14 cellular contexts compared by ENCODE assay signal in genomic region chr10:31605846-31606543, GRCh38.
A peak's percentile ranks its signal among the peaks of the same experiment; 100 is the strongest.
DNase-seq lines count a peak whose midpoint lies in the region; ATAC-seq and TF ChIP-seq lines count a peak whose summit lies in the region.
"Had no signal": no experiment of that assay in that cellular context is flagged by ENCODE, and none has a peak within 500 bp of the region (broad histone marks: within the 10 kb centered on the region; RNA-seq: fewer than 3 reads in every experiment).

No MANE protein-coding gene starts in this region.

- no peaks in the 10 kb centered on the region for H3K36me3 ChIP-seq in stomach
- H3K36me3 ChIP-seq: Peyer's patch had no signal

- TF ChIP-seq POLR2A in stomach (IDR thresholded peaks at IDR 0.05), result no peak

- H3K4me3 ChIP-seq in LNCaP clone FGC (ENCODE audit: low read depth, low read length), result no peak overlapping the region
- H3K4me3 ChIP-seq in fibroblast of the aortic adventitia (ENCODE audit: low read depth, low read length), result no peak overlapping the region
- H3K4me3 ChIP-seq in stomach, result no peak overlapping the region
- H3K4me3 ChIP-seq: Peyer's patch had no signal

- intact Hi-C loops in stomach (cut with DNase I; ENCODE audit: low total_unique reads), result no loop called here

- TF ChIP-seq CTCF in LNCaP clone FGC (IDR thresholded peaks at IDR 0.05; ENCODE audit: control insufficient read depth, extremely low read depth, insufficient read depth) (no peak), fibroblast of the aortic adventitia (IDR thresholded peaks at IDR 0.05; ENCODE audit: insufficient read depth, low read length) (no peak), stomach (IDR thresholded peaks at IDR 0.05) (no peak)

- no peak for TF ChIP-seq EP300 in stomach (IDR thresholded peaks at IDR 0.05)

- H3K9me3 ChIP-seq in stomach, result no peaks in the 10 kb centered on the region

- no peaks in the 10 kb centered on the region for H3K27me3 ChIP-seq in stomach
- H3K27me3 ChIP-seq: Peyer's patch had no signal

- peak overlapping the region in 3 of 5 donors; percentile 20 to 93 (median 90) for H3K27ac ChIP-seq in stomach
- H3K27ac ChIP-seq: Peyer's patch had no signal

- no peak for ATAC-seq in GM19455 (IDR thresholded peaks at IDR 0.05; ENCODE audit: unreplicated experiment)
- no peak for ATAC-seq in GM18498 (IDR thresholded peaks at IDR 0.05; ENCODE audit: unreplicated experiment)
- ATAC-seq: SK-N-SH treated with all-trans-retinoic acid at 6 μM for 48 hours had no signal

- WGBS in stomach, 5 donors, result 46 to 75% (median 63%) methylated on average over 2 of the region's 2 CpGs

- H3K4me1 ChIP-seq in stomach, result peaks cover 12 to 48% (median 25%) of the 10 kb centered on the region in 4 donors

- DNase-seq in A172 (ENCODE audit: low spot score) (peak; percentile 14), LNCaP clone FGC (ENCODE audit: low read depth) (peak; percentile 11), fibroblast of the aortic adventitia (ENCODE audit: low read depth) (peak; percentile 16), stomach (no peak), NCI-H82 treated with DMSO at 0.1 percent for 48 hours (lab: John Stamatoyannopoulos, UW; ENCODE audit: unreplicated experiment) (no peak)
- DNase-seq: CD4-positive, CD25-positive, alpha-beta regulatory T cell; NCI-H1694; NCI-H2081; NCI-H510A; NCI-H748 treated with DMSO at 0.1 percent for 48 hours; Peyer's patch had no signal

Comparison
In these comparisons a context has a peak if more than half of its experiments do, and no peak if none do; other contexts are left out.
1. DNase-seq: peak in A172 (single experiment), LNCaP clone FGC (single experiment) and fibroblast of the aortic adventitia (single experiment); none in stomach (single experiment) and NCI-H82 treated with DMSO at 0.1 percent for 48 hours (single experiment).